In the genomic region with DNA sequence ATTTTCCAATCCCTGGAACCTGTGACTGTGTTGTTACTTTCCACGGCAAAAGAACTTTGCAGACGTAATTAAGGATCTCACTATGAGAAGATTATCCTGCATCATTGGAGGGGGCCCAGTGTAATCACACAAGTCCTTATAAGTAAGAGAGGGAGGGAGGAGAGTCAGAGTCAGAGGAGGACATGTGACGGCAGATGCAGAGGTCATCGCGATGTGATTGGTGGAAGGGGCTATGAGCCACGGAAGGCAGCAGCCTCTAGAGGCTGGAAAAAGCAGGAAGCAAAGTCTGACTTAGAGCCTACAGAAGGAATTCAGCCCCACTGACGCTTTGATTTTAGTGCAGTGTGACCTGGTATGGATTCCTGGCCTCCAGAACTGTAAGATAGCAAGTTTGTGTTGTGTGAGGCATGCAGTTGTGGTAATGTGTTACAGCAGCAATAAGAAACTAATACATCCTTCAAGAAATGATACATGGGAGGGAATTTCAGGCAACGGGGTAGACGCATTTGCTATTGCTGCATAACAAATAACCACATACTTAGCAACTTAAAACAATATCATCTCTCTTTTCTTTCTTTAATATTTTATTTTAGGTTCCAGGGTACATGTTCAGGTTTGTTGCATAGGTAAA, we compare ENCODE assay signal across 1 cellular context.
TF ChIP-seq lines count a peak whose summit lies in the region.

No MANE protein-coding gene starts in this region.

TF ChIP-seq in IMR-90, 13 proteins besides CTCF, POLR2A, EP300 and RAD21:
- no peak for TF ChIP-seq MAFK (IDR thresholded peaks at IDR 0.05; ENCODE audit: low read depth, low read length)
- no peak for TF ChIP-seq SMC3 (IDR thresholded peaks at IDR 0.05; ENCODE audit: low read depth, low read length)
- TF ChIP-seq, protein P1, sequence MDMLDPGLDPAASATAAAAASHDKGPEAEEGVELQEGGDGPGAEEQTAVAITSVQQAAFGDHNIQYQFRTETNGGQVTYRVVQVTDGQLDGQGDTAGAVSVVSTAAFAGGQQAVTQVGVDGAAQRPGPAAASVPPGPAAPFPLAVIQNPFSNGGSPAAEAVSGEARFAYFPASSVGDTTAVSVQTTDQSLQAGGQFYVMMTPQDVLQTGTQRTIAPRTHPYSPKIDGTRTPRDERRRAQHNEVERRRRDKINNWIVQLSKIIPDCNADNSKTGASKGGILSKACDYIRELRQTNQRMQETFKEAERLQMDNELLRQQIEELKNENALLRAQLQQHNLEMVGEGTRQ (IDR thresholded peaks at IDR 0.05; ENCODE audit: low read depth, low read length) = peak; percentile 42; the same call in 1 of the 2 replicates
- no peak for TF ChIP-seq CEBPB (IDR thresholded peaks at IDR 0.05; ENCODE audit: low read depth, low read length)
- TF ChIP-seq, protein P2, sequence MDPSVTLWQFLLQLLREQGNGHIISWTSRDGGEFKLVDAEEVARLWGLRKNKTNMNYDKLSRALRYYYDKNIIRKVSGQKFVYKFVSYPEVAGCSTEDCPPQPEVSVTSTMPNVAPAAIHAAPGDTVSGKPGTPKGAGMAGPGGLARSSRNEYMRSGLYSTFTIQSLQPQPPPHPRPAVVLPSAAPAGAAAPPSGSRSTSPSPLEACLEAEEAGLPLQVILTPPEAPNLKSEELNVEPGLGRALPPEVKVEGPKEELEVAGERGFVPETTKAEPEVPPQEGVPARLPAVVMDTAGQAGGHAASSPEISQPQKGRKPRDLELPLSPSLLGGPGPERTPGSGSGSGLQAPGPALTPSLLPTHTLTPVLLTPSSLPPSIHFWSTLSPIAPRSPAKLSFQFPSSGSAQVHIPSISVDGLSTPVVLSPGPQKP (IDR thresholded peaks at IDR 0.05; ENCODE audit: borderline replicate concordance, low read depth, low read length) = no peak
- TF ChIP-seq BHLHE40 (IDR thresholded peaks at IDR 0.05; ENCODE audit: low read depth, low read length) = no peak
